In the genomic region with DNA sequence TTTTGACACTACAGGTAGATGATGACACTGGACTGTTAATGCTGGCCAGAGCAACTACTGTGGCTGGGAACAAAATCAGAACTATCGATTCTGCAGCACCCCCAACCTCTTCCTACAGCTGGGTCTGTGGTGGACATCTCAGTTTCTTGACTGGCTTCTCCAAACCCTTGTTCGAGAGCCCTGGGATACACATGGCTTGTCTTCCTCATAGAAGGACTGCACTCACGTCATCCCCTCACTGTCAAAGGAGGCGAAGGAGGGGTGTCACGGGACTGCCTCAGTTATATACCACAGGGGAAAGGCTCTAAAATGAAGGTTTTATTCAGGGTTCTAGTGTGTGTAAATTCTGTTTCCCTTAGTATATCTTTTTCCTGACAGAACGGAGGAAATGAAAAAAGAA, we compare ENCODE assay signal across 13 cellular contexts. TPM values are rescaled to one million over a fixed set of nuclear protein-coding genes. Genes with fewer than 3 reads are reported as not detected.
DNase-seq lines count a peak whose midpoint lies in the region; ATAC-seq and TF ChIP-seq lines count a peak whose summit lies in the region.
"Had no signal": no experiment of that assay in that cellular context is flagged by ENCODE, and none has a peak within 500 bp of the region (broad histone marks: within the 10 kb centered on the region; RNA-seq: fewer than 3 reads in every experiment).

No MANE protein-coding gene starts in this region.

- intact Hi-C loops in ascending aorta (cut with DNase I) (loop anchor here (10.0 kb wide), 1 partner anchor 1119 kb away; no protein-coding TSS in a partner anchor), esophagus muscularis mucosa (cut with DNase I) (no loop called here)

- peaks cover 59% of the 10 kb centered on the region for H3K4me1 Mint-ChIP-seq in nephron

- H3K4me1 ChIP-seq in ascending aorta (peaks cover 18 to 51% of the 10 kb centered on the region in 2 donors), esophagus muscularis mucosa (peaks cover 65 to 89% (median 77%) of the 10 kb centered on the region in 4 donors), thoracic aorta (ENCODE audit: control insufficient read depth in 1 of 2, low read depth in 2 of 2) (peaks cover 41 to 87% of the 10 kb centered on the region in 2 donors)

- POLR2A ChIA-PET in HEK293T (lab: Yijun Ruan, JAX), result interaction anchor here (0.7 kb wide), 1 partner anchor 281 kb away, joined by 3 read pairs; no protein-coding TSS in a partner anchor

- H3K4me3 ChIP-seq in ascending aorta (peak overlapping the region in 1 of 2 donors; percentile 3), esophagus muscularis mucosa (no peak overlapping the region), thoracic aorta (no peak overlapping the region), WERI-Rb-1 (ENCODE audit: low read depth, low read length) (no peak overlapping the region)

- TF ChIP-seq EP300 in esophagus muscularis mucosa (IDR thresholded peaks at IDR 0.05), result no peak

- H3K4me3 Mint-ChIP-seq in nephron, result no peak overlapping the region
- H3K4me3 Mint-ChIP-seq: activated CD4-positive, alpha-beta memory T cell treated with anti-CD3 and anti-CD28 coated beads for 36 hours; activated naive CD8-positive, alpha-beta T cell treated with anti-CD3 and anti-CD28 coated beads, Interleukin-2, amount 10 ng/mL, durations not matched to agents 7 days and 5 days; activated T-cell treated with anti-CD3 and anti-CD28 coated beads, Interleukin-2, amount 50 U/mL, for 4 hours; B cell; effector memory CD8-positive, alpha-beta T cell; stimulated activated naive B cell treated with anti-CD40 and anti-IgM and Interleukin-4, amounts not matched to agents 10 μg/mL and 1 μg/mL and 100 μg/mL, for 72 hours had no signal

- H3K27me3 ChIP-seq in ascending aorta (no peaks in the 10 kb centered on the region), esophagus muscularis mucosa (no peaks in the 10 kb centered on the region), thoracic aorta (replicated peaks; ENCODE audit: insufficient read depth) (no peaks in the 10 kb centered on the region), WERI-Rb-1 (ENCODE audit: insufficient read depth, low read depth, severe bottlenecking) (no peaks in the 10 kb centered on the region)

- peaks cover 8 to 24% of the 10 kb centered on the region in 2 donors for H3K36me3 ChIP-seq in ascending aorta
- H3K36me3 ChIP-seq in esophagus muscularis mucosa, result peaks cover 8 to 42% (median 16%) of the 10 kb centered on the region in 4 donors
- H3K36me3 ChIP-seq in thoracic aorta, result peaks cover 5% of the 10 kb centered on the region
- peaks cover 39% of the 10 kb centered on the region for H3K36me3 ChIP-seq in WERI-Rb-1

- WGBS in esophagus muscularis mucosa, result 63% methylated on average over 6 of the region's 6 CpGs

- no peaks in the 10 kb centered on the region for H3K9me3 Mint-ChIP-seq in nephron
- H3K9me3 Mint-ChIP-seq: activated CD4-positive, alpha-beta memory T cell treated with anti-CD3 and anti-CD28 coated beads for 36 hours; activated naive CD8-positive, alpha-beta T cell treated with anti-CD3 and anti-CD28 coated beads, Interleukin-2, amount 10 ng/mL, durations not matched to agents 7 days and 5 days; activated T-cell treated with anti-CD3 and anti-CD28 coated beads, Interleukin-2, amount 50 U/mL, for 4 hours; effector memory CD8-positive, alpha-beta T cell had no signal

- DNase-seq in ascending aorta (ENCODE audit: low spot score in 2 of 2) (no peak), esophagus muscularis mucosa (ENCODE audit: extremely low spot score) (no peak), thoracic aorta (ENCODE audit: low spot score) (no peak), HEK293T (ENCODE audit: extremely low spot score) (no peak), NCI-H748 treated with DMSO at 0.1 percent for 48 hours (lab: John Stamatoyannopoulos, UW) (no peak), WERI-Rb-1 (no peak)
- DNase-seq: activated CD4-positive, alpha-beta memory T cell treated with anti-CD3 and anti-CD28 coated beads for 36 hours; activated naive CD8-positive, alpha-beta T cell treated with anti-CD3 and anti-CD28 coated beads, Interleukin-2, amount 10 ng/mL, durations not matched to agents 7 days and 5 days; activated T-cell treated with anti-CD3 and anti-CD28 coated beads, Interleukin-2, amount 50 U/mL, for 4 hours; effector memory CD8-positive, alpha-beta T cell; stimulated activated naive B cell treated with anti-CD40 and anti-IgM and Interleukin-4, amounts not matched to agents 10 μg/mL and 1 μg/mL and 100 μg/mL, for 72 hours had no signal

- no peaks in the 10 kb centered on the region for H3K27me3 Mint-ChIP-seq in nephron (ENCODE audit: low read depth)
- H3K27me3 Mint-ChIP-seq: activated CD4-positive, alpha-beta memory T cell treated with anti-CD3 and anti-CD28 coated beads for 36 hours; activated naive CD8-positive, alpha-beta T cell treated with anti-CD3 and anti-CD28 coated beads, Interleukin-2, amount 10 ng/mL, durations not matched to agents 7 days and 5 days; B cell; effector memory CD8-positive, alpha-beta T cell; stimulated activated naive B cell treated with anti-CD40 and anti-IgM and Interleukin-4, amounts not matched to agents 10 μg/mL and 1 μg/mL and 100 μg/mL, for 72 hours had no signal

- no peaks in the 10 kb centered on the region for H3K9me3 ChIP-seq in ascending aorta
- H3K9me3 ChIP-seq in esophagus muscularis mucosa, result no peaks in the 10 kb centered on the region
- no peaks in the 10 kb centered on the region for H3K9me3 ChIP-seq in thoracic aorta
- H3K9me3 ChIP-seq in WERI-Rb-1 (ENCODE audit: severe bottlenecking), result no peaks in the 10 kb centered on the region

- H3K27ac Mint-ChIP-seq in nephron, result peak overlapping the region in 2 of 3 experiments; percentile 21 to 70
- H3K27ac Mint-ChIP-seq: activated CD4-positive, alpha-beta memory T cell treated with anti-CD3 and anti-CD28 coated beads for 36 hours; activated naive CD8-positive, alpha-beta T cell treated with anti-CD3 and anti-CD28 coated beads, Interleukin-2, amount 10 ng/mL, durations not matched to agents 7 days and 5 days; B cell; effector memory CD8-positive, alpha-beta T cell; stimulated activated naive B cell treated with anti-CD40 and anti-IgM and Interleukin-4, amounts not matched to agents 10 μg/mL and 1 μg/mL and 100 μg/mL, for 72 hours had no signal

- H3K36me3 Mint-ChIP-seq in nephron (ENCODE audit: low read depth), result peaks cover 36% of the 10 kb centered on the region

- H3K27ac ChIP-seq in ascending aorta, result peak overlapping the region; percentile 70 to 74
- peak overlapping the region; percentile 72 to 89 (median 84) for H3K27ac ChIP-seq in esophagus muscularis mucosa (replicated peaks in 1 of 4)
- H3K27ac ChIP-seq in thoracic aorta, result peak overlapping the region; percentile 71 to 81
- H3K27ac ChIP-seq in WERI-Rb-1, result no peak overlapping the region

- no peak for TF ChIP-seq POLR2A in esophagus muscularis mucosa (IDR thresholded peaks at IDR 0.05; ENCODE audit: low read depth)

- CTCF ChIA-PET in HEK293T (lab: Yijun Ruan, JAX), result no interaction called here

- ATAC-seq in thoracic aorta (ENCODE audit: insufficient number of reproducible peaks, low FRiP score, low read depth), result no peak
- ATAC-seq: activated T-cell treated with anti-CD3 and anti-CD28 coated beads, Interleukin-2, amount 50 U/mL, for 4 hours; effector memory CD8-positive, alpha-beta T cell; stimulated activated naive B cell treated with anti-CD40 and anti-IgM and Interleukin-4, amounts not matched to agents 10 μg/mL and 1 μg/mL and 100 μg/mL, for 72 hours had no signal

- TF ChIP-seq CTCF in ascending aorta (IDR thresholded peaks at IDR 0.05) (no peak), esophagus muscularis mucosa (IDR thresholded peaks at IDR 0.05) (no peak), nephron (IDR thresholded peaks at IDR 0.05; ENCODE audit: unreplicated experiment in 3 of 3) (no peak), thoracic aorta (IDR thresholded peaks at IDR 0.05) (no peak), WERI-Rb-1 (IDR thresholded peaks at IDR 0.05; ENCODE audit: low read depth, low read length) (no peak)

TF ChIP-seq in HEK293T, 16 proteins besides CTCF, POLR2A, EP300 and RAD21:
- TF ChIP-seq LEF1 (IDR thresholded peaks at IDR 0.05; ENCODE audit: borderline replicate concordance) (no peak), SUZ12 (IDR thresholded peaks at IDR 0.05) (no peak), HDGF (IDR thresholded peaks at IDR 0.05; ENCODE audit: borderline replicate concordance) (no peak), ELF4 (IDR thresholded peaks at IDR 0.05) (no peak), ARNT (IDR thresholded peaks at IDR 0.05) (no peak), CTBP1 (IDR thresholded peaks at IDR 0.05; ENCODE audit: borderline replicate concordance) (no peak), BHLHE40 (IDR thresholded peaks at IDR 0.05; ENCODE audit: borderline replicate concordance) (no peak), FOXM1 (IDR thresholded peaks at IDR 0.05; ENCODE audit: borderline replicate concordance) (no peak), NFRKB (IDR thresholded peaks at IDR 0.05) (no peak), FOXA1 (IDR thresholded peaks at IDR 0.05) (no peak), TARDBP (IDR thresholded peaks at IDR 0.05) (no peak), ZNF384 (IDR thresholded peaks at IDR 0.05) (no peak), L3MBTL2 (conservative IDR thresholded peaks at IDR 0.05) (no peak), FOXK2 (IDR thresholded peaks at IDR 0.05) (no peak), SP1 (IDR thresholded peaks at IDR 0.05) (no peak)
- TF ChIP-seq, protein P1, sequence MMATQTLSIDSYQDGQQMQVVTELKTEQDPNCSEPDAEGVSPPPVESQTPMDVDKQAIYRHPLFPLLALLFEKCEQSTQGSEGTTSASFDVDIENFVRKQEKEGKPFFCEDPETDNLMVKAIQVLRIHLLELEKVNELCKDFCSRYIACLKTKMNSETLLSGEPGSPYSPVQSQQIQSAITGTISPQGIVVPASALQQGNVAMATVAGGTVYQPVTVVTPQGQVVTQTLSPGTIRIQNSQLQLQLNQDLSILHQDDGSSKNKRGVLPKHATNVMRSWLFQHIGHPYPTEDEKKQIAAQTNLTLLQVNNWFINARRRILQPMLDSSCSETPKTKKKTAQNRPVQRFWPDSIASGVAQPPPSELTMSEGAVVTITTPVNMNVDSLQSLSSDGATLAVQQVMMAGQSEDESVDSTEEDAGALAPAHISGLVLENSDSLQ (IDR thresholded peaks at IDR 0.05), result no peak

RNA-seq across cellular contexts. Expression of a gene that starts 44.9 kb away (rescaled TPM):
- total RNA-seq in ascending aorta (42.1 TPM), esophagus muscularis mucosa (10 to 100 TPM; 70.3 to 99.7 (median 89.3) TPM), thoracic aorta (100 to 1,000 TPM in 1 of 2 donors, 10 to 100 TPM in 1; 42.2 to 111 TPM)
